1 cellular context compared by ENCODE assay signal in the genomic region with DNA sequence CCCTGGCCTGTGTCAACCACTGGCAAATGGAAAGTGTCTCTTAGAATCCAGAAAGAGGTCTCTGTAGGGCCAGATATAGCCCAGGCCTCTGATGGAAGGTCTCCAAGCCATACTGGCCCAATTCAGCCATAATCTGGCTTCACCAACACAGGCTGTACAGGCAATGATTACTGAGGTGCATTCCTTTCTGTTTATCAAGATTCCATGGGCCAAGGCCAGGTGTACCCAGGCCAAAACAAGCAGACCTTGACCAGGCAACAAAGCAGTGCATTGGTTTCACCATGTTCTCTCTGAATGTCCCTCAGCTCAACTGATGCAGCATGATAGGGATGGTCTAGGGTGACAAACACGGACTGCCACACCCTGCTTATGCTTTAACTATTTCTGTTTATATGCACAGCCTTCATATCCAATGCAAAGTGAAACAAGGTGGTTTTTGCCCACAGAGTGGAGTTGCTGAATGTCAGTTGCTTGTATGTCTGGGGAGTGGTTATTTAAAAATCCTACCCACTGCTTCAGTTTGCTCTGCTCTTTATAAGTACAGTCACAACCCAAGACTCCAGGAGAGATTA.
TF ChIP-seq lines count a peak whose summit lies in the region.

No MANE protein-coding gene starts in this region.

TF ChIP-seq in HepG2, 621 proteins besides CTCF, POLR2A, EP300 and RAD21 (continued from another document and continues in another):
- TF ChIP-seq, protein P1, sequence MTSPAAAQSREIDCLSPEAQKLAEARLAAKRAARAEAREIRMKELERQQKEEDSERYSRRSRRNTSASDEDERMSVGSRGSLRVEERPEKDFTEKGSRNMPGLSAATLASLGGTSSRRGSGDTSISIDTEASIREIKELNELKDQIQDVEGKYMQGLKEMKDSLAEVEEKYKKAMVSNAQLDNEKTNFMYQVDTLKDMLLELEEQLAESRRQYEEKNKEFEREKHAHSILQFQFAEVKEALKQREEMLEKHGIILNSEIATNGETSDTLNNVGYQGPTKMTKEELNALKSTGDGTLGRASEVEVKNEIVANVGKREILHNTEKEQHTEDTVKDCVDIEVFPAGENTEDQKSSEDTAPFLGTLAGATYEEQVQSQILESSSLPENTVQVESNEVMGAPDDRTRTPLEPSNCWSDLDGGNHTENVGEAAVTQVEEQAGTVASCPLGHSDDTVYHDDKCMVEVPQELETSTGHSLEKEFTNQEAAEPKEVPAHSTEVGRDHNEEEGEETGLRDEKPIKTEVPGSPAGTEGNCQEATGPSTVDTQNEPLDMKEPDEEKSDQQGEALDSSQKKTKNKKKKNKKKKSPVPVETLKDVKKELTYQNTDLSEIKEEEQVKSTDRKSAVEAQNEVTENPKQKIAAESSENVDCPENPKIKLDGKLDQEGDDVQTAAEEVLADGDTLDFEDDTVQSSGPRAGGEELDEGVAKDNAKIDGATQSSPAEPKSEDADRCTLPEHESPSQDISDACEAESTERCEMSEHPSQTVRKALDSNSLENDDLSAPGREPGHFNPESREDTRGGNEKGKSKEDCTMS (CRISPR knock-in tag; conservative IDR thresholded peaks at IDR 0.05) = no peak
- TF ChIP-seq, protein P2, sequence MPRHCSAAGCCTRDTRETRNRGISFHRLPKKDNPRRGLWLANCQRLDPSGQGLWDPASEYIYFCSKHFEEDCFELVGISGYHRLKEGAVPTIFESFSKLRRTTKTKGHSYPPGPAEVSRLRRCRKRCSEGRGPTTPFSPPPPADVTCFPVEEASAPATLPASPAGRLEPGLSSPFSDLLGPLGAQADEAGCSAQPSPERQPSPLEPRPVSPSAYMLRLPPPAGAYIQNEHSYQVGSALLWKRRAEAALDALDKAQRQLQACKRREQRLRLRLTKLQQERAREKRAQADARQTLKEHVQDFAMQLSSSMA (CRISPR knock-in tag; IDR thresholded peaks at IDR 0.05) = 0 out of 2 replicates have a peak, but pooled peaks have one; percentile 62
- TF ChIP-seq MIXL1 (CRISPR knock-in tag; IDR thresholded peaks at IDR 0.05) = peak; percentile 87
- no peak for TF ChIP-seq MTA3 (CRISPR knock-in tag; IDR thresholded peaks at IDR 0.05)
- peak; percentile 49; the same call in 1 of the 2 replicates for TF ChIP-seq GLI4 (CRISPR knock-in tag; IDR thresholded peaks at IDR 0.05; ENCODE audit: borderline replicate concordance)
- no peak for TF ChIP-seq ZNF367 (CRISPR knock-in tag; IDR thresholded peaks at IDR 0.05; ENCODE audit: borderline replicate concordance)
- TF ChIP-seq, protein P3, sequence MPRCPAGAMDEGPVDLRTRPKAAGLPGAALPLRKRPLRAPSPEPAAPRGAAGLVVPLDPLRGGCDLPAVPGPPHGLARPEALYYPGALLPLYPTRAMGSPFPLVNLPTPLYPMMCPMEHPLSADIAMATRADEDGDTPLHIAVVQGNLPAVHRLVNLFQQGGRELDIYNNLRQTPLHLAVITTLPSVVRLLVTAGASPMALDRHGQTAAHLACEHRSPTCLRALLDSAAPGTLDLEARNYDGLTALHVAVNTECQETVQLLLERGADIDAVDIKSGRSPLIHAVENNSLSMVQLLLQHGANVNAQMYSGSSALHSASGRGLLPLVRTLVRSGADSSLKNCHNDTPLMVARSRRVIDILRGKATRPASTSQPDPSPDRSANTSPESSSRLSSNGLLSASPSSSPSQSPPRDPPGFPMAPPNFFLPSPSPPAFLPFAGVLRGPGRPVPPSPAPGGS (CRISPR knock-in tag; IDR thresholded peaks at IDR 0.05) = peak; percentile 62
- no peak for TF ChIP-seq ZBTB8A (CRISPR knock-in tag; IDR thresholded peaks at IDR 0.05; ENCODE audit: borderline replicate concordance, low read depth)
- no peak for TF ChIP-seq NR2F2 (IDR thresholded peaks at IDR 0.05; ENCODE audit: borderline replicate concordance, low read depth)
- no peak for TF ChIP-seq ZNF615 (CRISPR knock-in tag; IDR thresholded peaks at IDR 0.05; ENCODE audit: borderline replicate concordance)
- TF ChIP-seq ZNF382 (CRISPR knock-in tag; IDR thresholded peaks at IDR 0.05; ENCODE audit: borderline replicate concordance) = no peak
- TF ChIP-seq, protein P4, sequence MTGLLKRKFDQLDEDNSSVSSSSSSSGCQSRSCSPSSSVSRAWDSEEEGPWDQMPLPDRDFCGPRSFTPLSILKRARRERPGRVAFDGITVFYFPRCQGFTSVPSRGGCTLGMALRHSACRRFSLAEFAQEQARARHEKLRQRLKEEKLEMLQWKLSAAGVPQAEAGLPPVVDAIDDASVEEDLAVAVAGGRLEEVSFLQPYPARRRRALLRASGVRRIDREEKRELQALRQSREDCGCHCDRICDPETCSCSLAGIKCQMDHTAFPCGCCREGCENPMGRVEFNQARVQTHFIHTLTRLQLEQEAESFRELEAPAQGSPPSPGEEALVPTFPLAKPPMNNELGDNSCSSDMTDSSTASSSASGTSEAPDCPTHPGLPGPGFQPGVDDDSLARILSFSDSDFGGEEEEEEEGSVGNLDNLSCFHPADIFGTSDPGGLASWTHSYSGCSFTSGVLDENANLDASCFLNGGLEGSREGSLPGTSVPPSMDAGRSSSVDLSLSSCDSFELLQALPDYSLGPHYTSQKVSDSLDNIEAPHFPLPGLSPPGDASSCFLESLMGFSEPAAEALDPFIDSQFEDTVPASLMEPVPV (CRISPR knock-in tag; IDR thresholded peaks at IDR 0.05) = 0 out of 2 replicates have a peak, but pooled peaks have one; percentile 70
- TF ChIP-seq, protein P5, sequence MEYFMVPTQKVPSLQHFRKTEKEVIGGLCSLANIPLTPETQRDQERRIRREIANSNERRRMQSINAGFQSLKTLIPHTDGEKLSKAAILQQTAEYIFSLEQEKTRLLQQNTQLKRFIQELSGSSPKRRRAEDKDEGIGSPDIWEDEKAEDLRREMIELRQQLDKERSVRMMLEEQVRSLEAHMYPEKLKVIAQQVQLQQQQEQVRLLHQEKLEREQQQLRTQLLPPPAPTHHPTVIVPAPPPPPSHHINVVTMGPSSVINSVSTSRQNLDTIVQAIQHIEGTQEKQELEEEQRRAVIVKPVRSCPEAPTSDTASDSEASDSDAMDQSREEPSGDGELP (IDR thresholded peaks at IDR 0.05; ENCODE audit: borderline replicate concordance, low read depth) = peak; percentile 46; the same call in 1 of the 2 replicates
- TF ChIP-seq ZNF772 (CRISPR knock-in tag; IDR thresholded peaks at IDR 0.05) = no peak
- TF ChIP-seq, protein P6, sequence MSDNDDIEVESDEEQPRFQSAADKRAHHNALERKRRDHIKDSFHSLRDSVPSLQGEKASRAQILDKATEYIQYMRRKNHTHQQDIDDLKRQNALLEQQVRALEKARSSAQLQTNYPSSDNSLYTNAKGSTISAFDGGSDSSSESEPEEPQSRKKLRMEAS (IDR thresholded peaks at IDR 0.05) = no peak
- TF ChIP-seq, protein P7, sequence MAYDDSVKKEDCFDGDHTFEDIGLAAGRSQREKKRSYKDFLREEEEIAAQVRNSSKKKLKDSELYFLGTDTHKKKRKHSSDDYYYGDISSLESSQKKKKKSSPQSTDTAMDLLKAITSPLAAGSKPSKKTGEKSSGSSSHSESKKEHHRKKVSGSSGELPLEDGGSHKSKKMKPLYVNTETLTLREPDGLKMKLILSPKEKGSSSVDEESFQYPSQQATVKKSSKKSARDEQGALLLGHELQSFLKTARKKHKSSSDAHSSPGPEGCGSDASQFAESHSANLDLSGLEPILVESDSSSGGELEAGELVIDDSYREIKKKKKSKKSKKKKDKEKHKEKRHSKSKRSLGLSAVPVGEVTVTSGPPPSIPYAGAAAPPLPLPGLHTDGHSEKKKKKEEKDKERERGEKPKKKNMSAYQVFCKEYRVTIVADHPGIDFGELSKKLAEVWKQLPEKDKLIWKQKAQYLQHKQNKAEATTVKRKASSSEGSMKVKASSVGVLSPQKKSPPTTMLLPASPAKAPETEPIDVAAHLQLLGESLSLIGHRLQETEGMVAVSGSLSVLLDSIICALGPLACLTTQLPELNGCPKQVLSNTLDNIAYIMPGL (CRISPR knock-in tag; IDR thresholded peaks at IDR 0.05; ENCODE audit: borderline replicate concordance in 1 of 2, low read depth in 1 of 2) = 0 out of 4 replicates have a peak, but pooled peaks have one; percentile 30 to 34
- no peak for TF ChIP-seq ZNF468 (CRISPR knock-in tag; IDR thresholded peaks at IDR 0.05)
- no peak for TF ChIP-seq HNRNPH1 (optimal IDR thresholded peaks at IDR 0.05; ENCODE audit: low read depth, low read length)
- no peak for TF ChIP-seq ZNF713 (CRISPR knock-in tag; IDR thresholded peaks at IDR 0.05)
- peak; percentile 61; the same call in 1 of the 2 replicates for TF ChIP-seq PPARG (CRISPR knock-in tag; conservative IDR thresholded peaks at IDR 0.05)
- TF ChIP-seq SNAPC2 (CRISPR knock-in tag; IDR thresholded peaks at IDR 0.05) = no peak
- TF ChIP-seq NFYB (CRISPR knock-in tag; IDR thresholded peaks at IDR 0.05) = peak; percentile 18; the same call in 1 of the 2 replicates
- TF ChIP-seq, protein P8, sequence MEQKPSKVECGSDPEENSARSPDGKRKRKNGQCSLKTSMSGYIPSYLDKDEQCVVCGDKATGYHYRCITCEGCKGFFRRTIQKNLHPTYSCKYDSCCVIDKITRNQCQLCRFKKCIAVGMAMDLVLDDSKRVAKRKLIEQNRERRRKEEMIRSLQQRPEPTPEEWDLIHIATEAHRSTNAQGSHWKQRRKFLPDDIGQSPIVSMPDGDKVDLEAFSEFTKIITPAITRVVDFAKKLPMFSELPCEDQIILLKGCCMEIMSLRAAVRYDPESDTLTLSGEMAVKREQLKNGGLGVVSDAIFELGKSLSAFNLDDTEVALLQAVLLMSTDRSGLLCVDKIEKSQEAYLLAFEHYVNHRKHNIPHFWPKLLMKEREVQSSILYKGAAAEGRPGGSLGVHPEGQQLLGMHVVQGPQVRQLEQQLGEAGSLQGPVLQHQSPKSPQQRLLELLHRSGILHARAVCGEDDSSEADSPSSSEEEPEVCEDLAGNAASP (CRISPR knock-in tag; IDR thresholded peaks at IDR 0.05; ENCODE audit: borderline replicate concordance) = peak; percentile 87
- TF ChIP-seq, protein P9, sequence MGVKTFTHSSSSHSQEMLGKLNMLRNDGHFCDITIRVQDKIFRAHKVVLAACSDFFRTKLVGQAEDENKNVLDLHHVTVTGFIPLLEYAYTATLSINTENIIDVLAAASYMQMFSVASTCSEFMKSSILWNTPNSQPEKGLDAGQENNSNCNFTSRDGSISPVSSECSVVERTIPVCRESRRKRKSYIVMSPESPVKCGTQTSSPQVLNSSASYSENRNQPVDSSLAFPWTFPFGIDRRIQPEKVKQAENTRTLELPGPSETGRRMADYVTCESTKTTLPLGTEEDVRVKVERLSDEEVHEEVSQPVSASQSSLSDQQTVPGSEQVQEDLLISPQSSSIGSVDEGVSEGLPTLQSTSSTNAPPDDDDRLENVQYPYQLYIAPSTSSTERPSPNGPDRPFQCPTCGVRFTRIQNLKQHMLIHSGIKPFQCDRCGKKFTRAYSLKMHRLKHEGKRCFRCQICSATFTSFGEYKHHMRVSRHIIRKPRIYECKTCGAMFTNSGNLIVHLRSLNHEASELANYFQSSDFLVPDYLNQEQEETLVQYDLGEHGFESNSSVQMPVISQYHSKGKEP (CRISPR knock-in tag; IDR thresholded peaks at IDR 0.05) = no peak
- no peak for TF ChIP-seq ZNF329 (CRISPR knock-in tag; IDR thresholded peaks at IDR 0.05; ENCODE audit: low read depth)
- no peak for TF ChIP-seq ZNF629 (CRISPR knock-in tag; conservative IDR thresholded peaks at IDR 0.05)
- TF ChIP-seq, protein P10, sequence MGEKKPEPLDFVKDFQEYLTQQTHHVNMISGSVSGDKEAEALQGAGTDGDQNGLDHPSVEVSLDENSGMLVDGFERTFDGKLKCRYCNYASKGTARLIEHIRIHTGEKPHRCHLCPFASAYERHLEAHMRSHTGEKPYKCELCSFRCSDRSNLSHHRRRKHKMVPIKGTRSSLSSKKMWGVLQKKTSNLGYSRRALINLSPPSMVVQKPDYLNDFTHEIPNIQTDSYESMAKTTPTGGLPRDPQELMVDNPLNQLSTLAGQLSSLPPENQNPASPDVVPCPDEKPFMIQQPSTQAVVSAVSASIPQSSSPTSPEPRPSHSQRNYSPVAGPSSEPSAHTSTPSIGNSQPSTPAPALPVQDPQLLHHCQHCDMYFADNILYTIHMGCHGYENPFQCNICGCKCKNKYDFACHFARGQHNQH (CRISPR knock-in tag; IDR thresholded peaks at IDR 0.05) = peak; percentile 89
- no peak for TF ChIP-seq ZNF569 (CRISPR knock-in tag; IDR thresholded peaks at IDR 0.05; ENCODE audit: borderline replicate concordance)
- TF ChIP-seq, protein P11, sequence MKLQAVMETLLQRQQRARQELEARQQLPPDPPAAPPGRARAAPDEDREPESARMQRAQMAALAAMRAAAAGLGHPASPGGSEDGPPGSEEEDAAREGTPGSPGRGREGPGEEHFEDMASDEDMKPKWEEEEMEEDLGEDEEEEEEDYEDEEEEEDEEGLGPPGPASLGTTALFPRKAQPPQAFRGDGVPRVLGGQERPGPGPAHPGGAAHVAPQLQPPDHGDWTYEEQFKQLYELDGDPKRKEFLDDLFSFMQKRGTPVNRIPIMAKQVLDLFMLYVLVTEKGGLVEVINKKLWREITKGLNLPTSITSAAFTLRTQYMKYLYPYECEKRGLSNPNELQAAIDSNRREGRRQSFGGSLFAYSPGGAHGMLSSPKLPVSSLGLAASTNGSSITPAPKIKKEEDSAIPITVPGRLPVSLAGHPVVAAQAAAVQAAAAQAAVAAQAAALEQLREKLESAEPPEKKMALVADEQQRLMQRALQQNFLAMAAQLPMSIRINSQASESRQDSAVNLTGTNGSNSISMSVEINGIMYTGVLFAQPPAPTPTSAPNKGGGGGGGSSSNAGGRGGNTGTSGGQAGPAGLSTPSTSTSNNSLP (IDR thresholded peaks at IDR 0.05; ENCODE audit: low read depth, low read length) = peak; percentile 56; the same call in 1 of the 2 replicates
- no peak for TF ChIP-seq CEBPB (IDR thresholded peaks at IDR 0.05; ENCODE audit: borderline replicate concordance, low read depth, low read length)
- TF ChIP-seq FLYWCH1 (CRISPR knock-in tag; IDR thresholded peaks at IDR 0.05) = no peak
- TF ChIP-seq, protein P12, sequence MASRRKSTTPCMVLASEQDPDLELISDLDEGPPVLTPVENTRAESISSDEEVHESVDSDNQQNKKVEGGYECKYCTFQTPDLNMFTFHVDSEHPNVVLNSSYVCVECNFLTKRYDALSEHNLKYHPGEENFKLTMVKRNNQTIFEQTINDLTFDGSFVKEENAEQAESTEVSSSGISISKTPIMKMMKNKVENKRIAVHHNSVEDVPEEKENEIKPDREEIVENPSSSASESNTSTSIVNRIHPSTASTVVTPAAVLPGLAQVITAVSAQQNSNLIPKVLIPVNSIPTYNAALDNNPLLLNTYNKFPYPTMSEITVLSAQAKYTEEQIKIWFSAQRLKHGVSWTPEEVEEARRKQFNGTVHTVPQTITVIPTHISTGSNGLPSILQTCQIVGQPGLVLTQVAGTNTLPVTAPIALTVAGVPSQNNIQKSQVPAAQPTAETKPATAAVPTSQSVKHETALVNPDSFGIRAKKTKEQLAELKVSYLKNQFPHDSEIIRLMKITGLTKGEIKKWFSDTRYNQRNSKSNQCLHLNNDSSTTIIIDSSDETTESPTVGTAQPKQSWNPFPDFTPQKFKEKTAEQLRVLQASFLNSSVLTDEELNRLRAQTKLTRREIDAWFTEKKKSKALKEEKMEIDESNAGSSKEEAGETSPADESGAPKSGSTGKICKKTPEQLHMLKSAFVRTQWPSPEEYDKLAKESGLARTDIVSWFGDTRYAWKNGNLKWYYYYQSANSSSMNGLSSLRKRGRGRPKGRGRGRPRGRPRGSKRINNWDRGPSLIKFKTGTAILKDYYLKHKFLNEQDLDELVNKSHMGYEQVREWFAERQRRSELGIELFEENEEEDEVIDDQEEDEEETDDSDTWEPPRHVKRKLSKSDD (CRISPR knock-in tag; IDR thresholded peaks at IDR 0.05; ENCODE audit: low read depth) = peak; percentile 75; the same call in 1 of the 2 replicates
